Comparison of ENCODE assay signal across 27 cellular contexts in the genomic region with DNA sequence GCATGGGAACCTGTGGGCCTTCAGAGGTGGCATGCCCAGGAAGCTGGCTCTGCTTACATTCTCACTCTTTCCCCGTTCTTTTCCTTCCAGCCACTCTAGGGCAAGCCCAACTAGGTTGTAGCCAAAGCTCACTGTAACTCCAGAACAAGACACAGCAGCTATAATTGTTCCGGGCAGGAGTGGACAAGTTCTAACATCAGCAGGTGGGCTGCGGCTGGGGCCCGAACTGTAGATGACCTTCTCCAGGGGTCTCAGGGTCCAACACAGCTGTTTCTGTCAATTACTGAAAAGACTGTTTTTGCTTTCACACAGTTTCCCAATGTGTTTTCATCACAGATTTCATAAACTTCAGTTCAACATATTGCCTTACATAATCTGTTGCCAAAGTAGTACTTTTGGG. TPM values are rescaled to one million over a fixed set of nuclear protein-coding genes. Genes with fewer than 3 reads are reported as not detected.
DNase-seq lines count a peak whose midpoint lies in the region; FAIRE-seq and TF ChIP-seq lines count a peak whose summit lies in the region.
"Had no signal": no experiment of that assay in that cellular context is flagged by ENCODE, and none has a peak within 500 bp of the region (broad histone marks: within the 10 kb centered on the region; RNA-seq: fewer than 3 reads in every experiment).

No MANE protein-coding gene starts in this region.

- peaks cover 48 to 82% of the 10 kb centered on the region in 2 donors for H3K36me3 Mint-ChIP-seq in CD4-positive, alpha-beta memory T cell
- peaks cover 66% of the 10 kb centered on the region for H3K36me3 Mint-ChIP-seq in activated T-helper 1 cell treated with anti-CD3 and anti-CD28 coated beads, Interleukin-12 subunit alpha, Interleukin-12 subunit beta, Interleukin-2, Interleukin-4 antibody, amounts not matched to agents 30 ng/mL and 10 ng/mL and 1 ng/mL, durations not matched to agents 14 hours and 24 hours and 36 hours (ENCODE audit: low read depth)

- no peak overlapping the region for H3K4me3 ChIP-seq in CD4-positive, alpha-beta memory T cell (ENCODE audit: low read length in 2 of 2)
- H3K4me3 ChIP-seq in kidney (ENCODE audit: low read length in 2 of 2): no peak overlapping the region
- H3K4me3 ChIP-seq in MG63: no peak overlapping the region
- no peak overlapping the region for H3K4me3 ChIP-seq in left ventricle myocardium inferior
- H3K4me3 ChIP-seq: prostate gland had no signal

- peak; percentile 27 for DNase-seq in DMS 273 (lab: John Stamatoyannopoulos, UW; ENCODE audit: unreplicated experiment)
- DNase-seq in DMS 273 treated with DMSO at 0.1 percent for 48 hours (lab: John Stamatoyannopoulos, UW): no peak
- DNase-seq in CD4-positive, alpha-beta memory T cell: no peak
- DNase-seq in activated T-helper 1 cell treated with anti-CD3 and anti-CD28 coated beads, Interleukin-12 subunit alpha, Interleukin-12 subunit beta, Interleukin-2, Interleukin-4 antibody, amounts not matched to agents 30 ng/mL and 10 ng/mL and 1 ng/mL, durations not matched to agents 14 hours and 24 hours and 36 hours (ENCODE audit: low spot score): no peak
- no peak for DNase-seq in kidney
- DNase-seq in MG63: no peak
- no peak for DNase-seq in left ventricle myocardium inferior
- DNase-seq in cerebellar nuclear complex (lab: John Stamatoyannopoulos, UW): no peak
- DNase-seq: activated naive CD4-positive, alpha-beta T cell; brain microvascular endothelial cell; cortex of kidney; foreskin fibroblast; H7; hippocampal formation; mammary epithelial cell; naive B cell; Right ventricle myocardium superior; stimulated activated CD4-positive, alpha-beta T cell treated with anti-CD3 and anti-CD28 coated beads, Interleukin-2, amount 100 ng/mL, for 48 hours; WERI-Rb-1 had no signal

- no peaks in the 10 kb centered on the region for H3K27me3 ChIP-seq in CD4-positive, alpha-beta memory T cell (ENCODE audit: insufficient read depth, low read length)
- peaks cover 3% of the 10 kb centered on the region; the same call in 1 of the 2 replicates for H3K27me3 ChIP-seq in MG63
- peaks cover 54% of the 10 kb centered on the region for H3K27me3 ChIP-seq in left ventricle myocardium inferior (ENCODE audit: low read depth)
- H3K27me3 ChIP-seq: brain microvascular endothelial cell had no signal

- H3K27ac Mint-ChIP-seq in CD4-positive, alpha-beta memory T cell: peak overlapping the region; percentile 48 to 97 (median 79)
- peak overlapping the region; percentile 93 for H3K27ac Mint-ChIP-seq in activated T-helper 1 cell treated with anti-CD3 and anti-CD28 coated beads, Interleukin-12 subunit alpha, Interleukin-12 subunit beta, Interleukin-2, Interleukin-4 antibody, amounts not matched to agents 30 ng/mL and 10 ng/mL and 1 ng/mL, durations not matched to agents 14 hours and 24 hours and 36 hours
- H3K27ac Mint-ChIP-seq: B cell had no signal

- H3K36me3 ChIP-seq in CD4-positive, alpha-beta memory T cell (ENCODE audit: insufficient read depth, low read length): peaks cover 57% of the 10 kb centered on the region
- no peaks in the 10 kb centered on the region for H3K36me3 ChIP-seq in kidney (ENCODE audit: control insufficient read depth in 1 of 2, insufficient read depth in 2 of 2, low read length in 2 of 2)
- H3K36me3 ChIP-seq in MG63: no peaks in the 10 kb centered on the region
- H3K36me3 ChIP-seq in left ventricle myocardium inferior: no peaks in the 10 kb centered on the region
- H3K36me3 ChIP-seq: brain microvascular endothelial cell, prostate gland, WERI-Rb-1 had no signal

- CTCF ChIA-PET in CD4-positive, alpha-beta memory T cell (lab: Charles Lee; ENCODE audit: partially characterized antibody): interaction anchor here (0.7 to 4.4 kb wide), 7 partner anchors 10 to 147 kb away, joined by 3 to 57 read pairs (median 11); a partner anchor contains a TSS

- peaks cover 81 to 94% (median 87%) of the 10 kb centered on the region in 4 donors for H3K4me1 Mint-ChIP-seq in CD4-positive, alpha-beta memory T cell
- peaks cover 87% of the 10 kb centered on the region for H3K4me1 Mint-ChIP-seq in activated T-helper 1 cell treated with anti-CD3 and anti-CD28 coated beads, Interleukin-12 subunit alpha, Interleukin-12 subunit beta, Interleukin-2, Interleukin-4 antibody, amounts not matched to agents 30 ng/mL and 10 ng/mL and 1 ng/mL, durations not matched to agents 14 hours and 24 hours and 36 hours (ENCODE audit: low read depth)

- H3K27ac ChIP-seq in CD4-positive, alpha-beta memory T cell (ENCODE audit: low read depth, low read length): peak overlapping the region; percentile 89
- peak overlapping the region; percentile 10 to 11 for H3K27ac ChIP-seq in kidney (ENCODE audit: low read depth in 2 of 2, low read length in 2 of 2)
- no peak overlapping the region for H3K27ac ChIP-seq in left ventricle myocardium inferior (replicated peaks)
- H3K27ac ChIP-seq: 22Rv1, brain microvascular endothelial cell, epithelial cell of prostate, prostate gland, WERI-Rb-1 had no signal

- FAIRE-seq in kidney (lab: Jason Lieb, UNC): no peak
- FAIRE-seq: D721Med, G401.6, keratinocyte, urothelium cell line had no signal

- POLR2A ChIA-PET in CD4-positive, alpha-beta memory T cell (lab: Charles Lee; ENCODE audit: partially characterized antibody): interaction anchor here (1.4 to 7.3 kb wide), 10 partner anchors 9 to 135 kb away, joined by 3 to 74 read pairs (median 7); a partner anchor contains a TSS

- intact Hi-C loops in CD4-positive, alpha-beta memory T cell (cut with micrococcal nuclease): no loop called here
- intact Hi-C loops in activated T-helper 1 cell treated with anti-CD3 and anti-CD28 coated beads, Interleukin-12 subunit alpha, Interleukin-12 subunit beta, Interleukin-2, Interleukin-4 antibody, amounts not matched to agents 30 ng/mL and 10 ng/mL and 1 ng/mL, durations not matched to agents 14 hours and 24 hours and 36 hours (cut with micrococcal nuclease): loop anchor here (10.0 kb wide), 1 partner anchor 1232 kb away; a partner anchor contains a TSS
- intact Hi-C loops in kidney (cut with DNase I): no loop called here
- intact Hi-C loops in left ventricle myocardium inferior (cut with micrococcal nuclease): no loop called here

- TF ChIP-seq CTCF in kidney (IDR thresholded peaks at IDR 0.05; ENCODE audit: borderline replicate concordance, extremely low read depth, insufficient read depth): no peak
- TF ChIP-seq CTCF in left ventricle myocardium inferior (IDR thresholded peaks at IDR 0.05; ENCODE audit: borderline replicate concordance): no peak

- no peaks in the 10 kb centered on the region for H3K27me3 Mint-ChIP-seq in CD4-positive, alpha-beta memory T cell
- H3K27me3 Mint-ChIP-seq in activated T-helper 1 cell treated with anti-CD3 and anti-CD28 coated beads, Interleukin-12 subunit alpha, Interleukin-12 subunit beta, Interleukin-2, Interleukin-4 antibody, amounts not matched to agents 30 ng/mL and 10 ng/mL and 1 ng/mL, durations not matched to agents 14 hours and 24 hours and 36 hours (ENCODE audit: insufficient read depth): no peaks in the 10 kb centered on the region
- H3K27me3 Mint-ChIP-seq: B cell, naive B cell had no signal

- H3K4me3 Mint-ChIP-seq in CD4-positive, alpha-beta memory T cell: peak overlapping the region; percentile 29 to 99 (median 87)
- peak overlapping the region; percentile 96 for H3K4me3 Mint-ChIP-seq in activated T-helper 1 cell treated with anti-CD3 and anti-CD28 coated beads, Interleukin-12 subunit alpha, Interleukin-12 subunit beta, Interleukin-2, Interleukin-4 antibody, amounts not matched to agents 30 ng/mL and 10 ng/mL and 1 ng/mL, durations not matched to agents 14 hours and 24 hours and 36 hours
- H3K4me3 Mint-ChIP-seq: B cell, naive B cell had no signal

- no peaks in the 10 kb centered on the region for H3K9me3 Mint-ChIP-seq in CD4-positive, alpha-beta memory T cell
- H3K9me3 Mint-ChIP-seq in activated T-helper 1 cell treated with anti-CD3 and anti-CD28 coated beads, Interleukin-12 subunit alpha, Interleukin-12 subunit beta, Interleukin-2, Interleukin-4 antibody, amounts not matched to agents 30 ng/mL and 10 ng/mL and 1 ng/mL, durations not matched to agents 14 hours and 24 hours and 36 hours: no peaks in the 10 kb centered on the region
- H3K9me3 Mint-ChIP-seq: naive B cell had no signal

- no peak overlapping the region for H3K9ac ChIP-seq in kidney (ENCODE audit: low read length in 2 of 2)

- H3K9me3 ChIP-seq in CD4-positive, alpha-beta memory T cell (ENCODE audit: control insufficient read depth in 1 of 2, low read length in 2 of 2): no peaks in the 10 kb centered on the region
- H3K9me3 ChIP-seq in kidney (ENCODE audit: control insufficient read depth in 1 of 2, low read length in 2 of 2): no peaks in the 10 kb centered on the region
- no peaks in the 10 kb centered on the region for H3K9me3 ChIP-seq in MG63
- no peaks in the 10 kb centered on the region for H3K9me3 ChIP-seq in left ventricle myocardium inferior (replicated peaks)
- H3K9me3 ChIP-seq: prostate gland had no signal

- peaks cover 100% of the 10 kb centered on the region for H3K4me1 ChIP-seq in CD4-positive, alpha-beta memory T cell (ENCODE audit: insufficient read depth, low read length)
- H3K4me1 ChIP-seq in kidney (ENCODE audit: control insufficient read depth in 1 of 2, insufficient read depth in 1 of 2, low read depth in 1 of 2, low read length in 2 of 2): peaks cover 15 to 30% of the 10 kb centered on the region in 2 donors
- H3K4me1 ChIP-seq in left ventricle myocardium inferior: no peaks in the 10 kb centered on the region
- H3K4me1 ChIP-seq: prostate gland had no signal

RNA-seq across cellular contexts. Expression of a gene that starts 11.5 kb away (rescaled TPM):
- total RNA-seq in CD4-positive, alpha-beta memory T cell: 100 to 1,000 TPM; 123 to 125 TPM
- polyA plus RNA-seq in CD4-positive, alpha-beta memory T cell: 10 to 100 TPM; 47.8 to 85.9 TPM
- 106 and 110 TPM in 2 replicates for total RNA-seq in activated T-helper 1 cell treated with anti-CD3 and anti-CD28 coated beads, Interleukin-12 subunit alpha, Interleukin-12 subunit beta, Interleukin-2, Interleukin-4 antibody, amounts not matched to agents 30 ng/mL and 10 ng/mL and 1 ng/mL, durations not matched to agents 14 hours and 24 hours and 36 hours
- total RNA-seq in kidney: 12.5 TPM
- polyA plus RNA-seq in kidney (ENCODE audit: insufficient read depth, low read depth, low replicate concordance): 3.4 TPM
- not detected in 2 replicates for total RNA-seq in MG63 (2014; rRNA removed; shearing (Covaris generic); ENCODE audit: low replicate concordance)
- total RNA-seq in left ventricle myocardium inferior: 0.44 TPM
- polyA plus RNA-seq: mammary epithelial cell had no signal
